ENCODE assay signal across 10 cellular contexts in the genomic region with DNA sequence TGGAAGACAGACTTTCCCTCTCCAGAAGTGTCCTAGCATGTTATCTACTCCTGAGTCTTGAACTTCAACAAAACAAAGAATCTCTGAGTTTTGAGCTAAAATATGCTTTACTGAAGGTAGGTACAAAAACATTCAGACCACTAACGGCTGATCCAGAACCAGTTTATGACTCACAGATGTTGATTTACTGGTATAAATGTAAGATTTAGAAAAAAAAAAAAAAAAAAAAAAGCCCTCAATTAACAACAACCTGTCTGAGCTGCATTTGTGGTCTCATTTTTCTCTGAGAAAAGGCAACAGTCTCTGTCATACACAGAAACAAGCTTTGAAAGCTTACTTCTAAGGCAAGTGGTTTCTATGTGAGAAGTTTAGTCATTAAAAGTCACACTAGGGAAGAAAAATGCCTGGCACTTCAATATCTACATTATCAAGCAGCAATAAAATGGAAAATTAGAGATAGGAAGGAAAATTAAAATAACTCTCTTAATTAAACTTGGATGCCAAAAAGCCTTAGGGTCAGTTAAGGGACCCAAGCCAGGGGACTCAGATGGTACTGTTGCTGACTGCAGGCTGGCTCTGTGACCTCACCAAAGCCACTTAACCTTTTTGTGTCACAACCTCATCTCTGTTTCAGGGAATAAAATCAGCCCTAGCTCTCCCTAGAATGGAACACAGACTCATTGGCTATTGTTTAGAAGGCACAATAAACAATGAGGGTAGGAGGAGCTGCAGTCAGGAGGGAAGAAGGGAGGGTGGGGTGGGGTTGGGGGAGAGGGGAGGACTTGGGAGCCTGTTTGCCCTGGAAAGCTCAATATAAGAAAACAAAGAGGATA.
DNase-seq lines count a peak whose midpoint lies in the region; ATAC-seq and TF ChIP-seq lines count a peak whose summit lies in the region.
"Had no signal": no experiment of that assay in that cellular context is flagged by ENCODE, and none has a peak within 500 bp of the region (broad histone marks: within the 10 kb centered on the region; RNA-seq: fewer than 3 reads in every experiment).

No MANE protein-coding gene starts in this region.

- 36 to 51% methylated on average over 1 of the region's 1 CpG for WGBS in lung, 2 donors

- ATAC-seq in lung (ENCODE audit: insufficient read depth, low FRiP score), result no peak
- no peak for ATAC-seq in GM21723 (IDR thresholded peaks at IDR 0.05; ENCODE audit: unreplicated experiment)
- no peak for ATAC-seq in HG02571 (IDR thresholded peaks at IDR 0.05; ENCODE audit: unreplicated experiment)

- TF ChIP-seq CTCF in ascending aorta (IDR thresholded peaks at IDR 0.05) (no peak), lung (IDR thresholded peaks at IDR 0.05; ENCODE audit: control extremely low read depth, extremely low read depth) (no peak)

- H3K27ac ChIP-seq in ACC112 (ENCODE audit: low read depth, low read length) (peak overlapping the region; percentile 99), ascending aorta (peak overlapping the region; percentile 51 to 96), lung (ENCODE audit: low read depth in 1 of 2, low read length in 1 of 2) (peak overlapping the region; percentile 37 to 47)
- H3K27ac ChIP-seq: parathyroid adenoma, VCaP had no signal

- no peaks in the 10 kb centered on the region for H3K27me3 ChIP-seq in ACC112 (ENCODE audit: insufficient read depth, low read length)
- no peaks in the 10 kb centered on the region for H3K27me3 ChIP-seq in ascending aorta
- no peaks in the 10 kb centered on the region for H3K27me3 ChIP-seq in lung (ENCODE audit: control insufficient read depth, insufficient read depth)

- DNase-seq in HT1080 (ENCODE audit: low read depth) (peak; percentile 84), ascending aorta (ENCODE audit: low spot score in 2 of 2) (no peak), lung (ENCODE audit: low spot score) (no peak), NCI-H1105 treated with DMSO at 0.1 percent for 48 hours (lab: John Stamatoyannopoulos, UW) (no peak), SK-N-DZ (ENCODE audit: low spot score) (no peak)

- H3K79me2 ChIP-seq in ACC112 (ENCODE audit: control insufficient read depth, insufficient read depth, low read length, unreplicated experiment), result peaks cover 29% of the 10 kb centered on the region
- H3K79me2 ChIP-seq: parathyroid adenoma had no signal

- no peaks in the 10 kb centered on the region for H3K9me3 ChIP-seq in ascending aorta
- H3K9me3 ChIP-seq in lung (ENCODE audit: control insufficient read depth in 2 of 2, insufficient read depth in 1 of 2, low read length in 1 of 2), result peaks cover 0 to 2% of the 10 kb centered on the region in 2 donors

- H2AFZ ChIP-seq in ACC112 (ENCODE audit: low read length, unreplicated experiment), result peak overlapping the region; percentile 58
- H2AFZ ChIP-seq: parathyroid adenoma had no signal

- H3K4me3 ChIP-seq in ACC112 (ENCODE audit: low read depth, low read length) (peak overlapping the region; percentile 49; the same call in 1 of the 2 replicates), ascending aorta (no peak overlapping the region), lung (no peak overlapping the region)

- H3K4me1 ChIP-seq in ACC112 (ENCODE audit: control insufficient read depth, insufficient read depth, low read length, unreplicated experiment) (peaks cover 47% of the 10 kb centered on the region), ascending aorta (peaks cover 9 to 28% of the 10 kb centered on the region in 2 donors), lung (ENCODE audit: control insufficient read depth in 2 of 2, insufficient read depth in 2 of 2, low read length in 2 of 2) (peaks cover 1 to 7% of the 10 kb centered on the region in 2 donors)
- H3K4me1 ChIP-seq: parathyroid adenoma had no signal

- intact Hi-C loops in ascending aorta (cut with DNase I), result loop anchor here (2.0 to 10.0 kb wide), 2 partner anchors 17 to 369 kb away; a partner anchor contains a TSS

- H3K36me3 ChIP-seq in ACC112 (ENCODE audit: insufficient read depth, low read length) (peaks cover 1% of the 10 kb centered on the region; the same call in 1 of the 2 replicates), ascending aorta (no peaks in the 10 kb centered on the region), lung (ENCODE audit: control insufficient read depth in 2 of 2, insufficient read depth in 2 of 2, low read length in 2 of 2) (no peaks in the 10 kb centered on the region)

Comparison
In these comparisons a context has a peak if more than half of its experiments do, and no peak if none do; other contexts are left out.
1. H3K27ac ChIP-seq: peak in every context shown above with its lines; median percentile 99 in ACC112; 74 in ascending aorta; 42 in lung.